ENCODE assay signal across 2 cellular contexts in the genomic region with DNA sequence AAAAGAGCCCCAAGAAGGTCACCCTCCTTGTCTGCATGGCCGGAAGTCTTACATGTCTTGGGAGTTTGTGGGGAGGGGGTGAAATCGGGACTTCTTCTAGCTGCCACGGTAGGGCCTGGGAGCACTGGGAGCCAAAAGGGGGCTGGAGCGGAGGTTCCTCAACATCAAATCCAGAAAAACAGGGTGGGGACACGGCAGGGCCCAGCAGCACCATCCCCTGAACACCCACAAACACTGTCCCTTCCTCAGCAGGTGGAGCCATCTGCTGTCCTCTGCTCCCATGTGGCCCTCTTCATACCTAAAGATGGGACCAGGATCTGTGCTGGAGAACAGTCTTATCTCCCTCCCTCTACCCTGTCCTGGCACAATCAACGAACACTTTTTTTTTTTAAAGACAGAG.
TF ChIP-seq lines count a peak whose summit lies in the region.

No MANE protein-coding gene starts in this region.

TF ChIP-seq in HCT116, 20 proteins besides CTCF, POLR2A, EP300 and RAD21:
- TF ChIP-seq ATF3 (IDR thresholded peaks at IDR 0.05) = no peak
- no peak for TF ChIP-seq ZFX (IDR thresholded peaks at IDR 0.05)
- no peak for TF ChIP-seq YY1 (IDR thresholded peaks at IDR 0.05; ENCODE audit: extremely low read depth, insufficient replicate concordance, low read depth, low read length)
- TF ChIP-seq SIN3A (IDR thresholded peaks at IDR 0.05; ENCODE audit: low read depth) = no peak
- no peak for TF ChIP-seq CEBPB (IDR thresholded peaks at IDR 0.05; ENCODE audit: low read depth)
- TF ChIP-seq, protein P1, sequence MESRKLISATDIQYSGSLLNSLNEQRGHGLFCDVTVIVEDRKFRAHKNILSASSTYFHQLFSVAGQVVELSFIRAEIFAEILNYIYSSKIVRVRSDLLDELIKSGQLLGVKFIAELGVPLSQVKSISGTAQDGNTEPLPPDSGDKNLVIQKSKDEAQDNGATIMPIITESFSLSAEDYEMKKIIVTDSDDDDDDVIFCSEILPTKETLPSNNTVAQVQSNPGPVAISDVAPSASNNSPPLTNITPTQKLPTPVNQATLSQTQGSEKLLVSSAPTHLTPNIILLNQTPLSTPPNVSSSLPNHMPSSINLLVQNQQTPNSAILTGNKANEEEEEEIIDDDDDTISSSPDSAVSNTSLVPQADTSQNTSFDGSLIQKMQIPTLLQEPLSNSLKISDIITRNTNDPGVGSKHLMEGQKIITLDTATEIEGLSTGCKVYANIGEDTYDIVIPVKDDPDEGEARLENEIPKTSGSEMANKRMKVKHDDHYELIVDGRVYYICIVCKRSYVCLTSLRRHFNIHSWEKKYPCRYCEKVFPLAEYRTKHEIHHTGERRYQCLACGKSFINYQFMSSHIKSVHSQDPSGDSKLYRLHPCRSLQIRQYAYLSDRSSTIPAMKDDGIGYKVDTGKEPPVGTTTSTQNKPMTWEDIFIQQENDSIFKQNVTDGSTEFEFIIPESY (IDR thresholded peaks at IDR 0.05; ENCODE audit: extremely low read depth, insufficient replicate concordance, low read length) = no peak
- TF ChIP-seq FOSL1 (IDR thresholded peaks at IDR 0.05; ENCODE audit: low read depth) = no peak
- no peak for TF ChIP-seq JUND (IDR thresholded peaks at IDR 0.05)
- TF ChIP-seq, protein P2, sequence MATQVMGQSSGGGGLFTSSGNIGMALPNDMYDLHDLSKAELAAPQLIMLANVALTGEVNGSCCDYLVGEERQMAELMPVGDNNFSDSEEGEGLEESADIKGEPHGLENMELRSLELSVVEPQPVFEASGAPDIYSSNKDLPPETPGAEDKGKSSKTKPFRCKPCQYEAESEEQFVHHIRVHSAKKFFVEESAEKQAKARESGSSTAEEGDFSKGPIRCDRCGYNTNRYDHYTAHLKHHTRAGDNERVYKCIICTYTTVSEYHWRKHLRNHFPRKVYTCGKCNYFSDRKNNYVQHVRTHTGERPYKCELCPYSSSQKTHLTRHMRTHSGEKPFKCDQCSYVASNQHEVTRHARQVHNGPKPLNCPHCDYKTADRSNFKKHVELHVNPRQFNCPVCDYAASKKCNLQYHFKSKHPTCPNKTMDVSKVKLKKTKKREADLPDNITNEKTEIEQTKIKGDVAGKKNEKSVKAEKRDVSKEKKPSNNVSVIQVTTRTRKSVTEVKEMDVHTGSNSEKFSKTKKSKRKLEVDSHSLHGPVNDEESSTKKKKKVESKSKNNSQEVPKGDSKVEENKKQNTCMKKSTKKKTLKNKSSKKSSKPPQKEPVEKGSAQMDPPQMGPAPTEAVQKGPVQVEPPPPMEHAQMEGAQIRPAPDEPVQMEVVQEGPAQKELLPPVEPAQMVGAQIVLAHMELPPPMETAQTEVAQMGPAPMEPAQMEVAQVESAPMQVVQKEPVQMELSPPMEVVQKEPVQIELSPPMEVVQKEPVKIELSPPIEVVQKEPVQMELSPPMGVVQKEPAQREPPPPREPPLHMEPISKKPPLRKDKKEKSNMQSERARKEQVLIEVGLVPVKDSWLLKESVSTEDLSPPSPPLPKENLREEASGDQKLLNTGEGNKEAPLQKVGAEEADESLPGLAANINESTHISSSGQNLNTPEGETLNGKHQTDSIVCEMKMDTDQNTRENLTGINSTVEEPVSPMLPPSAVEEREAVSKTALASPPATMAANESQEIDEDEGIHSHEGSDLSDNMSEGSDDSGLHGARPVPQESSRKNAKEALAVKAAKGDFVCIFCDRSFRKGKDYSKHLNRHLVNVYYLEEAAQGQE (IDR thresholded peaks at IDR 0.05; ENCODE audit: low read depth) = no peak
- no peak for TF ChIP-seq ELF1 (IDR thresholded peaks at IDR 0.05; ENCODE audit: borderline replicate concordance, low read depth)
- no peak for TF ChIP-seq CBX3 (IDR thresholded peaks at IDR 0.05; ENCODE audit: low read depth)
- no peak for TF ChIP-seq TCF7L2 (IDR thresholded peaks at IDR 0.05; ENCODE audit: borderline replicate concordance, extremely low read depth, insufficient read depth, insufficient read length)
- no peak for TF ChIP-seq MAX (IDR thresholded peaks at IDR 0.05)
- TF ChIP-seq EZH2phosphoT487 (IDR thresholded peaks at IDR 0.05; ENCODE audit: borderline replicate concordance) = no peak
- no peak for TF ChIP-seq EGR1 (IDR thresholded peaks at IDR 0.05; ENCODE audit: low read depth)
- no peak for TF ChIP-seq ZNF274 (IDR thresholded peaks at IDR 0.05; ENCODE audit: low read depth, low read length)

TF ChIP-seq in K562, 482 proteins besides CTCF, POLR2A, EP300 and RAD21:
- TF ChIP-seq, protein P3, sequence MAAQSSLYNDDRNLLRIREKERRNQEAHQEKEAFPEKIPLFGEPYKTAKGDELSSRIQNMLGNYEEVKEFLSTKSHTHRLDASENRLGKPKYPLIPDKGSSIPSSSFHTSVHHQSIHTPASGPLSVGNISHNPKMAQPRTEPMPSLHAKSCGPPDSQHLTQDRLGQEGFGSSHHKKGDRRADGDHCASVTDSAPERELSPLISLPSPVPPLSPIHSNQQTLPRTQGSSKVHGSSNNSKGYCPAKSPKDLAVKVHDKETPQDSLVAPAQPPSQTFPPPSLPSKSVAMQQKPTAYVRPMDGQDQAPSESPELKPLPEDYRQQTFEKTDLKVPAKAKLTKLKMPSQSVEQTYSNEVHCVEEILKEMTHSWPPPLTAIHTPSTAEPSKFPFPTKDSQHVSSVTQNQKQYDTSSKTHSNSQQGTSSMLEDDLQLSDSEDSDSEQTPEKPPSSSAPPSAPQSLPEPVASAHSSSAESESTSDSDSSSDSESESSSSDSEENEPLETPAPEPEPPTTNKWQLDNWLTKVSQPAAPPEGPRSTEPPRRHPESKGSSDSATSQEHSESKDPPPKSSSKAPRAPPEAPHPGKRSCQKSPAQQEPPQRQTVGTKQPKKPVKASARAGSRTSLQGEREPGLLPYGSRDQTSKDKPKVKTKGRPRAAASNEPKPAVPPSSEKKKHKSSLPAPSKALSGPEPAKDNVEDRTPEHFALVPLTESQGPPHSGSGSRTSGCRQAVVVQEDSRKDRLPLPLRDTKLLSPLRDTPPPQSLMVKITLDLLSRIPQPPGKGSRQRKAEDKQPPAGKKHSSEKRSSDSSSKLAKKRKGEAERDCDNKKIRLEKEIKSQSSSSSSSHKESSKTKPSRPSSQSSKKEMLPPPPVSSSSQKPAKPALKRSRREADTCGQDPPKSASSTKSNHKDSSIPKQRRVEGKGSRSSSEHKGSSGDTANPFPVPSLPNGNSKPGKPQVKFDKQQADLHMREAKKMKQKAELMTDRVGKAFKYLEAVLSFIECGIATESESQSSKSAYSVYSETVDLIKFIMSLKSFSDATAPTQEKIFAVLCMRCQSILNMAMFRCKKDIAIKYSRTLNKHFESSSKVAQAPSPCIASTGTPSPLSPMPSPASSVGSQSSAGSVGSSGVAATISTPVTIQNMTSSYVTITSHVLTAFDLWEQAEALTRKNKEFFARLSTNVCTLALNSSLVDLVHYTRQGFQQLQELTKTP (IDR thresholded peaks at IDR 0.05; ENCODE audit: low read depth in 1 of 2, partially characterized antibody in 2 of 2) = no peak
- TF ChIP-seq, protein P4, sequence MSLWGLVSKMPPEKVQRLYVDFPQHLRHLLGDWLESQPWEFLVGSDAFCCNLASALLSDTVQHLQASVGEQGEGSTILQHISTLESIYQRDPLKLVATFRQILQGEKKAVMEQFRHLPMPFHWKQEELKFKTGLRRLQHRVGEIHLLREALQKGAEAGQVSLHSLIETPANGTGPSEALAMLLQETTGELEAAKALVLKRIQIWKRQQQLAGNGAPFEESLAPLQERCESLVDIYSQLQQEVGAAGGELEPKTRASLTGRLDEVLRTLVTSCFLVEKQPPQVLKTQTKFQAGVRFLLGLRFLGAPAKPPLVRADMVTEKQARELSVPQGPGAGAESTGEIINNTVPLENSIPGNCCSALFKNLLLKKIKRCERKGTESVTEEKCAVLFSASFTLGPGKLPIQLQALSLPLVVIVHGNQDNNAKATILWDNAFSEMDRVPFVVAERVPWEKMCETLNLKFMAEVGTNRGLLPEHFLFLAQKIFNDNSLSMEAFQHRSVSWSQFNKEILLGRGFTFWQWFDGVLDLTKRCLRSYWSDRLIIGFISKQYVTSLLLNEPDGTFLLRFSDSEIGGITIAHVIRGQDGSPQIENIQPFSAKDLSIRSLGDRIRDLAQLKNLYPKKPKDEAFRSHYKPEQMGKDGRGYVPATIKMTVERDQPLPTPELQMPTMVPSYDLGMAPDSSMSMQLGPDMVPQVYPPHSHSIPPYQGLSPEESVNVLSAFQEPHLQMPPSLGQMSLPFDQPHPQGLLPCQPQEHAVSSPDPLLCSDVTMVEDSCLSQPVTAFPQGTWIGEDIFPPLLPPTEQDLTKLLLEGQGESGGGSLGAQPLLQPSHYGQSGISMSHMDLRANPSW (CRISPR knock-in tag; IDR thresholded peaks at IDR 0.05) = no peak
- TF ChIP-seq NCOR1 (IDR thresholded peaks at IDR 0.05) (no peak), IFI16 (CRISPR knock-in tag; IDR thresholded peaks at IDR 0.05) (no peak), PURB (CRISPR knock-in tag; IDR thresholded peaks at IDR 0.05; ENCODE audit: low read depth) (no peak), SMARCC2 (IDR thresholded peaks at IDR 0.05; ENCODE audit: low read depth) (no peak), SOX6 (IDR thresholded peaks at IDR 0.05) (no peak), MYNN (IDR thresholded peaks at IDR 0.05) (no peak), MYNN (CRISPR knock-in tag; IDR thresholded peaks at IDR 0.05) (no peak), SP1 (CRISPR knock-in tag; IDR thresholded peaks at IDR 0.05) (no peak), BRCA1 (IDR thresholded peaks at IDR 0.05) (no peak), BRCA1 (CRISPR knock-in tag; IDR thresholded peaks at IDR 0.05) (no peak), CREB1 (IDR thresholded peaks at IDR 0.05) (no peak), CREB1 (CRISPR knock-in tag; IDR thresholded peaks at IDR 0.05) (no peak), ZNF282 (CRISPR knock-in tag; IDR thresholded peaks at IDR 0.05) (no peak)
- TF ChIP-seq, protein P5, sequence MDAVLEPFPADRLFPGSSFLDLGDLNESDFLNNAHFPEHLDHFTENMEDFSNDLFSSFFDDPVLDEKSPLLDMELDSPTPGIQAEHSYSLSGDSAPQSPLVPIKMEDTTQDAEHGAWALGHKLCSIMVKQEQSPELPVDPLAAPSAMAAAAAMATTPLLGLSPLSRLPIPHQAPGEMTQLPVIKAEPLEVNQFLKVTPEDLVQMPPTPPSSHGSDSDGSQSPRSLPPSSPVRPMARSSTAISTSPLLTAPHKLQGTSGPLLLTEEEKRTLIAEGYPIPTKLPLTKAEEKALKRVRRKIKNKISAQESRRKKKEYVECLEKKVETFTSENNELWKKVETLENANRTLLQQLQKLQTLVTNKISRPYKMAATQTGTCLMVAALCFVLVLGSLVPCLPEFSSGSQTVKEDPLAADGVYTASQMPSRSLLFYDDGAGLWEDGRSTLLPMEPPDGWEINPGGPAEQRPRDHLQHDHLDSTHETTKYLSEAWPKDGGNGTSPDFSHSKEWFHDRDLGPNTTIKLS (IDR thresholded peaks at IDR 0.05; ENCODE audit: borderline replicate concordance, low read depth) = no peak
- TF ChIP-seq, protein P6, sequence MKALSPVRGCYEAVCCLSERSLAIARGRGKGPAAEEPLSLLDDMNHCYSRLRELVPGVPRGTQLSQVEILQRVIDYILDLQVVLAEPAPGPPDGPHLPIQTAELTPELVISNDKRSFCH (CRISPR knock-in tag; IDR thresholded peaks at IDR 0.05) = no peak
- TF ChIP-seq, protein P6 (tag; IDR thresholded peaks at IDR 0.05) = no peak
- TF ChIP-seq, protein P7, sequence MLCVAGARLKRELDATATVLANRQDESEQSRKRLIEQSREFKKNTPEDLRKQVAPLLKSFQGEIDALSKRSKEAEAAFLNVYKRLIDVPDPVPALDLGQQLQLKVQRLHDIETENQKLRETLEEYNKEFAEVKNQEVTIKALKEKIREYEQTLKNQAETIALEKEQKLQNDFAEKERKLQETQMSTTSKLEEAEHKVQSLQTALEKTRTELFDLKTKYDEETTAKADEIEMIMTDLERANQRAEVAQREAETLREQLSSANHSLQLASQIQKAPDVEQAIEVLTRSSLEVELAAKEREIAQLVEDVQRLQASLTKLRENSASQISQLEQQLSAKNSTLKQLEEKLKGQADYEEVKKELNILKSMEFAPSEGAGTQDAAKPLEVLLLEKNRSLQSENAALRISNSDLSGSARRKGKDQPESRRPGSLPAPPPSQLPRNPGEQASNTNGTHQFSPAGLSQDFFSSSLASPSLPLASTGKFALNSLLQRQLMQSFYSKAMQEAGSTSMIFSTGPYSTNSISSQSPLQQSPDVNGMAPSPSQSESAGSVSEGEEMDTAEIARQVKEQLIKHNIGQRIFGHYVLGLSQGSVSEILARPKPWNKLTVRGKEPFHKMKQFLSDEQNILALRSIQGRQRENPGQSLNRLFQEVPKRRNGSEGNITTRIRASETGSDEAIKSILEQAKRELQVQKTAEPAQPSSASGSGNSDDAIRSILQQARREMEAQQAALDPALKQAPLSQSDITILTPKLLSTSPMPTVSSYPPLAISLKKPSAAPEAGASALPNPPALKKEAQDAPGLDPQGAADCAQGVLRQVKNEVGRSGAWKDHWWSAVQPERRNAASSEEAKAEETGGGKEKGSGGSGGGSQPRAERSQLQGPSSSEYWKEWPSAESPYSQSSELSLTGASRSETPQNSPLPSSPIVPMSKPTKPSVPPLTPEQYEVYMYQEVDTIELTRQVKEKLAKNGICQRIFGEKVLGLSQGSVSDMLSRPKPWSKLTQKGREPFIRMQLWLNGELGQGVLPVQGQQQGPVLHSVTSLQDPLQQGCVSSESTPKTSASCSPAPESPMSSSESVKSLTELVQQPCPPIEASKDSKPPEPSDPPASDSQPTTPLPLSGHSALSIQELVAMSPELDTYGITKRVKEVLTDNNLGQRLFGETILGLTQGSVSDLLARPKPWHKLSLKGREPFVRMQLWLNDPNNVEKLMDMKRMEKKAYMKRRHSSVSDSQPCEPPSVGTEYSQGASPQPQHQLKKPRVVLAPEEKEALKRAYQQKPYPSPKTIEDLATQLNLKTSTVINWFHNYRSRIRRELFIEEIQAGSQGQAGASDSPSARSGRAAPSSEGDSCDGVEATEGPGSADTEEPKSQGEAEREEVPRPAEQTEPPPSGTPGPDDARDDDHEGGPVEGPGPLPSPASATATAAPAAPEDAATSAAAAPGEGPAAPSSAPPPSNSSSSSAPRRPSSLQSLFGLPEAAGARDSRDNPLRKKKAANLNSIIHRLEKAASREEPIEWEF (CRISPR knock-in tag; IDR thresholded peaks at IDR 0.05) = no peak
